ENCODE assay signal across 13 cellular contexts in genomic region chr17:78558181-78558850, GRCh38. TPM values are rescaled to one million over a fixed set of nuclear protein-coding genes. Genes with fewer than 3 reads are reported as not detected.
DNase-seq lines count a peak whose midpoint lies in the region; ATAC-seq, FAIRE-seq and TF ChIP-seq lines count a peak whose summit lies in the region.
"Had no signal": no experiment of that assay in that cellular context is flagged by ENCODE, and none has a peak within 500 bp of the region (broad histone marks: within the 10 kb centered on the region; RNA-seq: fewer than 3 reads in every experiment).

No MANE protein-coding gene starts in this region.

- no peak overlapping the region for H3K4me3 Mint-ChIP-seq in CD8-positive, alpha-beta memory T cell

- POLR2A ChIA-PET in A549 (lab: Yijun Ruan, JAX), result no interaction called here
- POLR2A ChIA-PET in CD8-positive, alpha-beta memory T cell (lab: Charles Lee), result no interaction called here

- H3K36me3 ChIP-seq in CD8-positive, alpha-beta memory T cell (ENCODE audit: insufficient read depth, low read length), result no peaks in the 10 kb centered on the region
- H3K36me3 ChIP-seq: heart left ventricle had no signal

- H3K27me3 Mint-ChIP-seq in CD8-positive, alpha-beta memory T cell, result peaks cover 6 to 30% of the 10 kb centered on the region in 2 donors

- no peak for TF ChIP-seq POLR2A in A549 (IDR thresholded peaks at IDR 0.05; ENCODE audit: low read length)

- peak overlapping the region in 1 of 2 experiments; percentile 25; a peak in 2 of 6 replicates for H3K27ac ChIP-seq in A549
- no peak overlapping the region for H3K27ac ChIP-seq in CD8-positive, alpha-beta memory T cell (ENCODE audit: low read depth, low read length)
- H3K27ac ChIP-seq: heart left ventricle had no signal

- no peaks in the 10 kb centered on the region for H3K36me3 Mint-ChIP-seq in CD8-positive, alpha-beta memory T cell

- no peaks in the 10 kb centered on the region for H3K9me3 Mint-ChIP-seq in CD8-positive, alpha-beta memory T cell

- FAIRE-seq in A549 (lab: Jason Lieb, UNC), result no peak

- no peaks in the 10 kb centered on the region for H3K4me1 Mint-ChIP-seq in CD8-positive, alpha-beta memory T cell

- TF ChIP-seq RAD21 in A549 (conservative IDR thresholded peaks at IDR 0.05 in 1 of 2, IDR thresholded peaks at IDR 0.05 in 1 of 2), result no peak

- TF ChIP-seq EP300 in A549 (IDR thresholded peaks at IDR 0.05), result no peak

- no peaks in the 10 kb centered on the region for H3K9me3 ChIP-seq in A549
- H3K9me3 ChIP-seq in CD8-positive, alpha-beta memory T cell (ENCODE audit: low read length), result no peaks in the 10 kb centered on the region
- H3K9me3 ChIP-seq: heart left ventricle had no signal

- H3K4me2 ChIP-seq in A549, result no peak overlapping the region

- no peak overlapping the region for H3K27ac Mint-ChIP-seq in CD8-positive, alpha-beta memory T cell

- no peak for TF ChIP-seq CTCF in A549 (IDR thresholded peaks at IDR 0.05)
- no peak for TF ChIP-seq CTCF in fibroblast of mammary gland (conservative IDR thresholded peaks at IDR 0.05; ENCODE audit: control insufficient read depth, insufficient read depth, low read depth, low read length)

- DNase-seq in A549 (ENCODE audit: low read depth in 1 of 2, low spot score in 1 of 2) (peak; percentile 53 to 71), GM03348 (ENCODE audit: low spot score) (peak; percentile 42), fibroblast of mammary gland (ENCODE audit: low read depth) (peak; percentile 47), NCI-H510A treated with DMSO at 0.1 percent for 48 hours (lab: John Stamatoyannopoulos, UW) (no peak), NCI-H2227 (lab: John Stamatoyannopoulos, UW; ENCODE audit: unreplicated experiment) (no peak)
- DNase-seq in activated CD4-positive, CD25-positive, alpha-beta regulatory T cell (lab: John Stamatoyannopoulos, UW), result no peak
- DNase-seq in CD8-positive, alpha-beta memory T cell, result no peak
- DNase-seq: effector CD4-positive, alpha-beta T cell; stimulated activated naive CD4-positive, alpha-beta T cell; T-helper 1 cell had no signal

- CTCF ChIA-PET in A549 (lab: Yijun Ruan, JAX), result interaction anchor here (0.8 to 1.9 kb wide), 4 partner anchors 10 to 151 kb away, joined by 3 to 6 read pairs (median 4); no protein-coding TSS in a partner anchor
- CTCF ChIA-PET in CD8-positive, alpha-beta memory T cell (lab: Charles Lee), result no interaction called here

- peak; percentile 19 to 72 for ATAC-seq in A549
- peak; percentile 6; the same call in 2 of the 3 replicates for ATAC-seq in SK-N-SH treated with all-trans-retinoic acid at 6 μM for 48 hours

- WGBS in A549 (ENCODE audit: missing lambda C conversion rate), result 75% methylated on average over 10 of the region's 10 CpGs

- H3K27me3 ChIP-seq in CD8-positive, alpha-beta memory T cell (ENCODE audit: insufficient read depth, low read length, poor library complexity, severe bottlenecking), result no peaks in the 10 kb centered on the region

- H3K4me1 ChIP-seq in A549, result peaks cover 10% of the 10 kb centered on the region; the same call in 2 of the 3 replicates
- H3K4me1 ChIP-seq in CD8-positive, alpha-beta memory T cell (ENCODE audit: insufficient read depth, low read length), result no peaks in the 10 kb centered on the region

- H3K4me3 ChIP-seq in A549 (no peak overlapping the region), fibroblast of mammary gland (ENCODE audit: control insufficient read depth, low read depth, low read length) (no peak overlapping the region)
- no peak overlapping the region for H3K4me3 ChIP-seq in CD8-positive, alpha-beta memory T cell (ENCODE audit: low read length)
- H3K4me3 ChIP-seq: heart left ventricle had no signal

TF ChIP-seq in A549, 52 proteins besides CTCF, POLR2A, EP300 and RAD21 (continues in another document):
- no peak for TF ChIP-seq FOSL2 (IDR thresholded peaks at IDR 0.05)
- TF ChIP-seq FOSL2 (CRISPR knock-in tag; IDR thresholded peaks at IDR 0.05), result peak; percentile 99
- no peak for TF ChIP-seq ZSCAN20 (CRISPR knock-in tag; IDR thresholded peaks at IDR 0.05)
- no peak for TF ChIP-seq RFX5 (IDR thresholded peaks at IDR 0.05)
- no peak for TF ChIP-seq FOXS1 (CRISPR knock-in tag; IDR thresholded peaks at IDR 0.05)
- TF ChIP-seq NFE2L2 (conservative IDR thresholded peaks at IDR 0.05; ENCODE audit: low read length), result no peak; the same call in 1 of the 2 replicates
- no peak for TF ChIP-seq TFCP2L1 (CRISPR knock-in tag; IDR thresholded peaks at IDR 0.05)
- no peak for TF ChIP-seq KDM1A (IDR thresholded peaks at IDR 0.05; ENCODE audit: low read depth)
- TF ChIP-seq PBX3 (IDR thresholded peaks at IDR 0.05), result no peak
- TF ChIP-seq USF2 (IDR thresholded peaks at IDR 0.05), result no peak

TF ChIP-seq in SK-N-SH treated with all-trans-retinoic acid at 6 μM for 48 hours, 23 proteins besides CTCF, POLR2A, EP300 and RAD21 (continues in another document):
- TF ChIP-seq ISL1 (CRISPR knock-in tag; IDR thresholded peaks at IDR 0.05), result no peak
- TF ChIP-seq CSRNP3 (CRISPR knock-in tag; IDR thresholded peaks at IDR 0.05), result no peak
- peak; percentile 93 for TF ChIP-seq CREB5 (CRISPR knock-in tag; IDR thresholded peaks at IDR 0.05; ENCODE audit: low read depth)
- no peak; the same call in 1 of the 2 replicates for TF ChIP-seq ZNF565 (CRISPR knock-in tag; conservative IDR thresholded peaks at IDR 0.05; ENCODE audit: low read depth)
- no peak for TF ChIP-seq ARNTL (CRISPR knock-in tag; IDR thresholded peaks at IDR 0.05; ENCODE audit: borderline replicate concordance, low read depth)
- 0 out of 2 replicates have a peak, but pooled peaks have one; percentile 26 for TF ChIP-seq TSHZ2 (CRISPR knock-in tag; IDR thresholded peaks at IDR 0.05)
- no peak for TF ChIP-seq PPARA (CRISPR knock-in tag; IDR thresholded peaks at IDR 0.05; ENCODE audit: borderline replicate concordance)
- no peak for TF ChIP-seq BACH2 (CRISPR knock-in tag; IDR thresholded peaks at IDR 0.05; ENCODE audit: borderline replicate concordance)
- no peak for TF ChIP-seq ZNF8 (CRISPR knock-in tag; IDR thresholded peaks at IDR 0.05)
- peak; percentile 59; the same call in 1 of the 2 replicates for TF ChIP-seq ZFP3 (CRISPR knock-in tag; IDR thresholded peaks at IDR 0.05)
- no peak for TF ChIP-seq GLIS3 (CRISPR knock-in tag; IDR thresholded peaks at IDR 0.05)
- TF ChIP-seq SNAI2 (CRISPR knock-in tag; IDR thresholded peaks at IDR 0.05), result peak; percentile 47; the same call in 1 of the 2 replicates
- TF ChIP-seq TCF4 (CRISPR knock-in tag; IDR thresholded peaks at IDR 0.05; ENCODE audit: borderline replicate concordance), result no peak
- peak; percentile 10; the same call in 1 of the 2 replicates for TF ChIP-seq ZNF70 (CRISPR knock-in tag; IDR thresholded peaks at IDR 0.05)
- no peak for TF ChIP-seq RARB (CRISPR knock-in tag; IDR thresholded peaks at IDR 0.05)

RNA-seq across cellular contexts. Expression of gene DNAH17, which starts 18.9 kb away (rescaled TPM):
- polyA plus RNA-seq in A549 (2011; rRNA removed) (0.21 and 0.46 TPM in 2 replicates), A549 (2017; fragmentation: RNase III; extraction: RNeasy Plus Mini Kit Qiagen cat#74134 plus additional on column Dnase treatment) (0.26 to 0.49 TPM (median 0.39 TPM) in 3 replicates)
- 0.29 and 0.46 TPM in 2 replicates for polyA plus RNA-seq in A549 (2012; cell fraction: cytosol; rRNA removed)
- 0.95 and 1.2 TPM in 2 replicates for polyA plus RNA-seq in A549 (2012; cell fraction: nucleus; rRNA removed)
- 0.62 and 0.68 TPM in 2 replicates for polyA minus RNA-seq in A549 (2011; rRNA and poly(A)+ RNA removed)
- total RNA-seq in CD8-positive, alpha-beta memory T cell, result under 1 TPM in 1 of 2 experiments, not detected in 1; 0.20 TPM
- polyA plus RNA-seq in CD8-positive, alpha-beta memory T cell, result not detected
- total RNA-seq: HT-29 had no signal

Comparison
In these comparisons a context has a peak if more than half of its experiments do, and no peak if none do; other contexts are left out.
1. DNase-seq: peak in A549 (2 of 2), GM03348 (single experiment) and fibroblast of mammary gland (single experiment); none in activated CD4-positive, CD25-positive, alpha-beta regulatory T cell (0 of 4), NCI-H510A treated with DMSO at 0.1 percent for 48 hours (single experiment), NCI-H2227 (single experiment) and CD8-positive, alpha-beta memory T cell (0 of 5).